Comparison of ENCODE assay signal across 8 cellular contexts in genomic region chr2:86562485-86562890, GRCh38. TPM values are rescaled to one million over a fixed set of nuclear protein-coding genes. Genes with fewer than 3 reads are reported as not detected.
DNase-seq lines count a peak whose midpoint lies in the region; ATAC-seq and TF ChIP-seq lines count a peak whose summit lies in the region.

No MANE protein-coding gene starts in this region.

- peak overlapping the region; percentile 100 for H3K27ac ChIP-seq in HL-60 (replicated peaks)

- peaks cover 8% of the 10 kb centered on the region for H3K4me1 Mint-ChIP-seq in Calu3 (ENCODE audit: low read depth, unreplicated experiment)
- H3K4me1 Mint-ChIP-seq in natural killer cell treated with Interleukin-12 subunit alpha and Interleukin-12 subunit beta and Interleukin-15 and Interleukin-18, amount 100 ng/mL, for 72 hours (ENCODE audit: low read depth in 2 of 2) = peaks cover 25% of the 10 kb centered on the region in 2 donors

- peak overlapping the region; percentile 74 for H3K4me3 ChIP-seq in HL-60 (replicated peaks; ENCODE audit: insufficient read depth, low read length)
- H3K4me3 ChIP-seq in choroid plexus epithelial cell (ENCODE audit: low read depth, low read length) = peak overlapping the region; percentile 88

- TF ChIP-seq CTCF in Calu3 (IDR thresholded peaks at IDR 0.05; ENCODE audit: unreplicated experiment) (no peak), HL-60 (IDR thresholded peaks at IDR 0.05; ENCODE audit: insufficient read depth, low read length) (no peak), choroid plexus epithelial cell (conservative IDR thresholded peaks at IDR 0.05; ENCODE audit: low read depth, low read length) (no peak)

- peaks cover 19% of the 10 kb centered on the region for H3K36me3 Mint-ChIP-seq in Calu3 (ENCODE audit: insufficient read depth, unreplicated experiment)
- no peaks in the 10 kb centered on the region for H3K36me3 Mint-ChIP-seq in natural killer cell treated with Interleukin-12 subunit alpha and Interleukin-12 subunit beta and Interleukin-15 and Interleukin-18, amount 100 ng/mL, for 72 hours

- no peaks in the 10 kb centered on the region for H3K27me3 Mint-ChIP-seq in Calu3 (ENCODE audit: unreplicated experiment)
- peaks cover 0 to 9% of the 10 kb centered on the region in 2 donors for H3K27me3 Mint-ChIP-seq in natural killer cell treated with Interleukin-12 subunit alpha and Interleukin-12 subunit beta and Interleukin-15 and Interleukin-18, amount 100 ng/mL, for 72 hours

- intact Hi-C loops in Calu3 (cut with micrococcal nuclease; ENCODE audit: unreplicated experiment) = no loop called here

- DNase-seq in Calu3 (no peak), HL-60 (ENCODE audit: low read depth in 1 of 2, low spot score in 1 of 2) (no peak), choroid plexus epithelial cell (ENCODE audit: low read depth) (no peak), Kasumi-1 (lab: John Stamatoyannopoulos, UW) (no peak)
- DNase-seq in natural killer cell treated with Interleukin-12 subunit alpha and Interleukin-12 subunit beta and Interleukin-15 and Interleukin-18, amount 100 ng/mL, for 72 hours (ENCODE audit: low spot score) = no peak

- BruUV-seq in Calu3 (replicated peaks; lab: Mats Ljungman, UMichigan) = no TSS peak

- no peak for ATAC-seq in natural killer cell treated with Interleukin-12 subunit alpha and Interleukin-12 subunit beta and Interleukin-15 and Interleukin-18, amount 100 ng/mL, for 72 hours
- ATAC-seq in GM21381 (IDR thresholded peaks at IDR 0.05; ENCODE audit: unreplicated experiment) = no peak
- no peak for ATAC-seq in HG02938 (IDR thresholded peaks at IDR 0.05; ENCODE audit: unreplicated experiment)
- no peak for ATAC-seq in HG03439 (IDR thresholded peaks at IDR 0.05; ENCODE audit: unreplicated experiment)

- H3K27ac Mint-ChIP-seq in Calu3 (ENCODE audit: unreplicated experiment) = peak overlapping the region; percentile 97
- peak overlapping the region; percentile 98 for H3K27ac Mint-ChIP-seq in natural killer cell treated with Interleukin-12 subunit alpha and Interleukin-12 subunit beta and Interleukin-15 and Interleukin-18, amount 100 ng/mL, for 72 hours

- H3K27me3 ChIP-seq in HL-60 (ENCODE audit: insufficient read depth, poor library complexity, severe bottlenecking) = no peaks in the 10 kb centered on the region

- CTCF ChIA-PET in Calu3 (lab: Charles Lee) = no interaction called here

- H3K9me3 Mint-ChIP-seq in Calu3 (ENCODE audit: low read depth, unreplicated experiment) = peaks cover 2% of the 10 kb centered on the region
- no peaks in the 10 kb centered on the region for H3K9me3 Mint-ChIP-seq in natural killer cell treated with Interleukin-12 subunit alpha and Interleukin-12 subunit beta and Interleukin-15 and Interleukin-18, amount 100 ng/mL, for 72 hours

- peak overlapping the region; percentile 95 for H3K4me3 Mint-ChIP-seq in Calu3 (ENCODE audit: low read depth, unreplicated experiment)
- peak overlapping the region; percentile 86 for H3K4me3 Mint-ChIP-seq in natural killer cell treated with Interleukin-12 subunit alpha and Interleukin-12 subunit beta and Interleukin-15 and Interleukin-18, amount 100 ng/mL, for 72 hours

RNA-seq across cellular contexts. Expression of gene CHMP3, which starts 0.8 kb away (rescaled TPM):
- 126 and 127 TPM in 2 replicates for total RNA-seq in Calu3 (2022)
- 10 to 100 TPM; 41.9 to 45.1 TPM for total RNA-seq in natural killer cell treated with Interleukin-12 subunit alpha and Interleukin-12 subunit beta and Interleukin-15 and Interleukin-18, amount 100 ng/mL, for 72 hours
